In genomic region chr2:28753043-28753683, GRCh38 we compare ENCODE assay signal across 8 cellular contexts. TPM values are rescaled to one million over a fixed set of nuclear protein-coding genes. Genes with fewer than 3 reads are reported as not detected.
DNase-seq lines count a peak whose midpoint lies in the region; ATAC-seq and TF ChIP-seq lines count a peak whose summit lies in the region.

No MANE protein-coding gene starts in this region.

- H3K27ac Mint-ChIP-seq in dendritic cell treated with granulocyte-macrophage colony-stimulating factor and Interleukin-4, amounts not matched to agents 40 ng/mL and 50 ng/mL, for 4 days, result peak overlapping the region; percentile 99
- H3K27ac Mint-ChIP-seq in stimulated activated effector memory CD8-positive, alpha-beta T cell treated with anti-CD3 and anti-CD28 coated beads, Interleukin-12 subunit alpha, Interleukin-12 subunit beta, amount 100 ng/mL, for 72 hours, result peak overlapping the region; percentile 97

- H3K4me1 Mint-ChIP-seq in dendritic cell treated with granulocyte-macrophage colony-stimulating factor and Interleukin-4, amounts not matched to agents 40 ng/mL and 50 ng/mL, for 4 days (ENCODE audit: low read depth), result peaks cover 64% of the 10 kb centered on the region
- H3K4me1 Mint-ChIP-seq in stimulated activated effector memory CD8-positive, alpha-beta T cell treated with anti-CD3 and anti-CD28 coated beads, Interleukin-12 subunit alpha, Interleukin-12 subunit beta, amount 100 ng/mL, for 72 hours, result peaks cover 60% of the 10 kb centered on the region

- peaks cover 31% of the 10 kb centered on the region for H3K36me3 Mint-ChIP-seq in dendritic cell treated with granulocyte-macrophage colony-stimulating factor and Interleukin-4, amounts not matched to agents 40 ng/mL and 50 ng/mL, for 4 days (ENCODE audit: low read depth)
- peaks cover 74% of the 10 kb centered on the region for H3K36me3 Mint-ChIP-seq in stimulated activated effector memory CD8-positive, alpha-beta T cell treated with anti-CD3 and anti-CD28 coated beads, Interleukin-12 subunit alpha, Interleukin-12 subunit beta, amount 100 ng/mL, for 72 hours

- no peaks in the 10 kb centered on the region for H3K36me3 ChIP-seq in lung (ENCODE audit: control insufficient read depth in 2 of 2, insufficient read depth in 2 of 2, low read length in 2 of 2)

- H3K9me3 Mint-ChIP-seq in dendritic cell treated with granulocyte-macrophage colony-stimulating factor and Interleukin-4, amounts not matched to agents 40 ng/mL and 50 ng/mL, for 4 days, result no peaks in the 10 kb centered on the region
- no peaks in the 10 kb centered on the region for H3K9me3 Mint-ChIP-seq in stimulated activated effector memory CD8-positive, alpha-beta T cell treated with anti-CD3 and anti-CD28 coated beads, Interleukin-12 subunit alpha, Interleukin-12 subunit beta, amount 100 ng/mL, for 72 hours

- H3K27me3 ChIP-seq in lung (ENCODE audit: control insufficient read depth, insufficient read depth), result no peaks in the 10 kb centered on the region

- peak overlapping the region in 1 of 2 donors; percentile 100 for H3K27ac ChIP-seq in lung (ENCODE audit: low read depth in 1 of 2, low read length in 1 of 2)

- intact Hi-C loops in dendritic cell treated with granulocyte-macrophage colony-stimulating factor and Interleukin-4, amounts not matched to agents 40 ng/mL and 50 ng/mL, for 4 days (cut with micrococcal nuclease), result loop anchor here (2.0 kb wide), 2 partner anchors 158 to 186 kb away; no protein-coding TSS in a partner anchor

- TF ChIP-seq POLR2A in NB4 (IDR thresholded peaks at IDR 0.05; ENCODE audit: extremely low read depth, insufficient read length), result no peak

- H3K4me3 ChIP-seq in NB4 (ENCODE audit: low read depth, low read length) (peak overlapping the region; percentile 98), WI38 (ENCODE audit: low read depth, low read length) (peak overlapping the region; percentile 81), lung (peak overlapping the region; percentile 74)

- DNase-seq in GF-D8 (lab: John Stamatoyannopoulos, UW), result peak; percentile 36
- DNase-seq in NB4 (ENCODE audit: low read depth), result peak; percentile 68
- no peak for DNase-seq in lung (ENCODE audit: low spot score)
- DNase-seq in stimulated activated effector memory CD8-positive, alpha-beta T cell treated with anti-CD3 and anti-CD28 coated beads, Interleukin-12 subunit alpha, Interleukin-12 subunit beta, amount 100 ng/mL, for 72 hours (ENCODE audit: low spot score in 2 of 2), result peak in 1 of 2 donors; percentile 59

- H3K4me3 Mint-ChIP-seq in dendritic cell treated with granulocyte-macrophage colony-stimulating factor and Interleukin-4, amounts not matched to agents 40 ng/mL and 50 ng/mL, for 4 days, result peak overlapping the region; percentile 80
- peak overlapping the region; percentile 84 for H3K4me3 Mint-ChIP-seq in stimulated activated effector memory CD8-positive, alpha-beta T cell treated with anti-CD3 and anti-CD28 coated beads, Interleukin-12 subunit alpha, Interleukin-12 subunit beta, amount 100 ng/mL, for 72 hours

- no peaks in the 10 kb centered on the region for H3K9me3 ChIP-seq in lung (ENCODE audit: control insufficient read depth in 2 of 2, insufficient read depth in 1 of 2, low read length in 1 of 2)

- ATAC-seq in lung (ENCODE audit: insufficient read depth, low FRiP score), result no peak
- no peak for ATAC-seq in stimulated activated effector memory CD8-positive, alpha-beta T cell treated with anti-CD3 and anti-CD28 coated beads, Interleukin-12 subunit alpha, Interleukin-12 subunit beta, amount 100 ng/mL, for 72 hours
- no peak for ATAC-seq in HG02610 (IDR thresholded peaks at IDR 0.05; ENCODE audit: unreplicated experiment)
- no peak for ATAC-seq in GM21576 (IDR thresholded peaks at IDR 0.05; ENCODE audit: unreplicated experiment)

- no peaks in the 10 kb centered on the region for H3K27me3 Mint-ChIP-seq in dendritic cell treated with granulocyte-macrophage colony-stimulating factor and Interleukin-4, amounts not matched to agents 40 ng/mL and 50 ng/mL, for 4 days

- H3K4me1 ChIP-seq in lung (ENCODE audit: control insufficient read depth in 2 of 2, insufficient read depth in 2 of 2, low read length in 2 of 2), result peaks cover 7 to 28% of the 10 kb centered on the region in 2 donors

- TF ChIP-seq CTCF in NB4 (IDR thresholded peaks at IDR 0.05; ENCODE audit: low read depth, low read length) (peak; percentile 63), WI38 (IDR thresholded peaks at IDR 0.05; ENCODE audit: low read depth, low read length) (peak; percentile 56), lung (IDR thresholded peaks at IDR 0.05; ENCODE audit: control extremely low read depth, extremely low read depth) (peak; percentile 32)

- 1% methylated on average over 7 of the region's 7 CpGs for WGBS in lung, 2 donors

RNA-seq across cellular contexts. Expression of gene PPP1CB, which starts 1.5 kb away (rescaled TPM):
- total RNA-seq in lung, result 100 to 1,000 TPM; 276 to 309 TPM
- 10 to 100 TPM; 85.7 to 86.5 TPM for polyA plus RNA-seq in lung

RNA-seq across cellular contexts. Expression of gene SPDYA, which starts 57.5 kb away (rescaled TPM):
- total RNA-seq in lung, result 1 to 10 TPM; 1.1 to 6.9 TPM
- under 1 TPM; 0.10 to 0.11 TPM for polyA plus RNA-seq in lung
